ENCODE assay signal across 23 cellular contexts in the genomic region with DNA sequence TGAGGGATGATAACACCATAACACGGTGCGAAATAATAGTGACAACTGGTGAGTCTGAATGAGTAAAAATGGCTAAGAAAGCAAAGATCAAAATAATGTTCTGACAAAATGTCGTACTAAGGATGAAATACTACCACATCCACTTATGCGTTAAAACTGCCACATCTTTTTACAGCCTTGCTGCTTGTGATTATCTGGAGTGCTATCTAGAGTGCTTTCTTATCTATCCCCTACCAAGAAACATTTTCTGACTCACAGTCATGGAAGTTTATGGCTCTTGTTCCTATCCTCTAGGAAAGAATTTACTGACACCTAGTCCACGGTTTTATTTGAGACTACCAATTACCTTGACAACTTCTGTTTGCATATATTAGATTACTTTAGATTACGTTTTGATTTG.
"Had no signal": no experiment of that assay in that cellular context is flagged by ENCODE, and none has a peak within 500 bp of the region (broad histone marks: within the 10 kb centered on the region; RNA-seq: fewer than 3 reads in every experiment).

No MANE protein-coding gene starts in this region.

- H3K9me3 ChIP-seq: ascending aorta had no signal

- H3K4me1 ChIP-seq: ascending aorta had no signal

- ATAC-seq: activated CD8-positive, alpha-beta T cell treated with anti-CD3 and anti-CD28 coated beads, Interleukin-2, amount 10 ng/mL, durations not matched to agents 7 days and 5 days; PC-3 had no signal

- H3K36me3 ChIP-seq: ascending aorta, WERI-Rb-1 had no signal

- DNase-seq: activated CD4-positive, alpha-beta T cell treated with anti-CD3 and anti-CD28 coated beads for 48 hours; activated CD4-positive, alpha-beta T cell treated with anti-CD3 and anti-CD28 coated beads, Interleukin-2, amount 50 U/mL, for 4 hours; activated CD4-positive, CD25-positive, alpha-beta regulatory T cell treated with anti-CD3 and anti-CD28 coated beads, Interleukin-2, amount 50 U/mL, for 72 hours; activated CD8-positive, alpha-beta memory T cell treated with anti-CD3 and anti-CD28 coated beads, Interleukin-2, amount 50 U/mL, for 48 hours; activated CD8-positive, alpha-beta T cell treated with anti-CD3 and anti-CD28 coated beads, Interleukin-2, amount 10 ng/mL, durations not matched to agents 7 days and 5 days; activated naive CD4-positive, alpha-beta T cell; activated T-cell treated with anti-CD3 and anti-CD28 coated beads, Interleukin-2, amount 50 U/mL, for 1 hour; amniotic stem cell; cerebellar nuclear complex; IMR-90; Kasumi-1; KBM-7; NCI-H1048; NCI-H146; NCI-H187 treated with DMSO at 0.1 percent for 48 hours; NCI-H2171; NCI-H2227 treated with DMSO at 0.1 percent for 48 hours; NCI-H526 treated with DMSO at 0.1 percent for 48 hours; PC-3; SHP77 treated with DMSO at 0.1 percent for 48 hours; T-helper 1 cell; WERI-Rb-1 had no signal

- H3K27ac ChIP-seq: ascending aorta, WERI-Rb-1 had no signal

- H3K4me3 ChIP-seq: ascending aorta had no signal
